ENCODE assay signal across 1 cellular context in genomic region chr4:3205995-3206394, GRCh38.
A peak's percentile ranks its signal among the peaks of the same experiment; 100 is the strongest.
TF ChIP-seq lines count a peak whose summit lies in the region.

No MANE protein-coding gene starts in this region.

TF ChIP-seq in HepG2, 621 proteins besides CTCF, POLR2A, EP300 and RAD21 (continued from another document and continues in another):
- TF ChIP-seq THRA (CRISPR knock-in tag; IDR thresholded peaks at IDR 0.05; ENCODE audit: borderline replicate concordance) = peak; percentile 64; the same call in 1 of the 2 replicates
- TF ChIP-seq HNRNPUL1 (IDR thresholded peaks at IDR 0.05; ENCODE audit: low read depth, low read length) = no peak
- no peak for TF ChIP-seq SMC3 (IDR thresholded peaks at IDR 0.05; ENCODE audit: low read length)
- TF ChIP-seq MIXL1 (CRISPR knock-in tag; IDR thresholded peaks at IDR 0.05) = peak; percentile 70; the same call in 1 of the 2 replicates
- peak; percentile 96 for TF ChIP-seq MEIS2 (CRISPR knock-in tag; IDR thresholded peaks at IDR 0.05)
- no peak for TF ChIP-seq RFXAP (CRISPR knock-in tag; IDR thresholded peaks at IDR 0.05; ENCODE audit: borderline replicate concordance)
- TF ChIP-seq ZKSCAN8 (CRISPR knock-in tag; IDR thresholded peaks at IDR 0.05; ENCODE audit: borderline replicate concordance) = no peak
- no peak for TF ChIP-seq TOPORS (CRISPR knock-in tag; IDR thresholded peaks at IDR 0.05)
- no peak for TF ChIP-seq HHEX (CRISPR knock-in tag; IDR thresholded peaks at IDR 0.05)
- no peak for TF ChIP-seq ZNF543 (CRISPR knock-in tag; IDR thresholded peaks at IDR 0.05)
- no peak for TF ChIP-seq MXD4 (CRISPR knock-in tag; IDR thresholded peaks at IDR 0.05)
- TF ChIP-seq ZSCAN29 (CRISPR knock-in tag; conservative IDR thresholded peaks at IDR 0.05) = 0 out of 2 replicates have a peak, but pooled peaks have one; percentile 57
- TF ChIP-seq PCBP1 (IDR thresholded peaks at IDR 0.05; ENCODE audit: borderline replicate concordance, low read depth, low read length) = no peak
- no peak for TF ChIP-seq GABPA (IDR thresholded peaks at IDR 0.05; ENCODE audit: low read depth, low read length)
- TF ChIP-seq GABPA (CRISPR knock-in tag; IDR thresholded peaks at IDR 0.05; ENCODE audit: low read depth) = no peak
- TF ChIP-seq, protein P1, sequence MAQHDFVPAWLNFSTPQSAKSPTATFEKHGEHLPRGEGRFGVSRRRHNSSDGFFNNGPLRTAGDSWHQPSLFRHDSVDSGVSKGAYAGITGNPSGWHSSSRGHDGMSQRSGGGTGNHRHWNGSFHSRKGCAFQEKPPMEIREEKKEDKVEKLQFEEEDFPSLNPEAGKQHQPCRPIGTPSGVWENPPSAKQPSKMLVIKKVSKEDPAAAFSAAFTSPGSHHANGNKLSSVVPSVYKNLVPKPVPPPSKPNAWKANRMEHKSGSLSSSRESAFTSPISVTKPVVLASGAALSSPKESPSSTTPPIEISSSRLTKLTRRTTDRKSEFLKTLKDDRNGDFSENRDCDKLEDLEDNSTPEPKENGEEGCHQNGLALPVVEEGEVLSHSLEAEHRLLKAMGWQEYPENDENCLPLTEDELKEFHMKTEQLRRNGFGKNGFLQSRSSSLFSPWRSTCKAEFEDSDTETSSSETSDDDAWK (CRISPR knock-in tag; IDR thresholded peaks at IDR 0.05) = no peak
- TF ChIP-seq RXRA (CRISPR knock-in tag; IDR thresholded peaks at IDR 0.05) = peak; percentile 86
- no peak; the same call in 1 of the 2 replicates for TF ChIP-seq ZNF782 (CRISPR knock-in tag; IDR thresholded peaks at IDR 0.05; ENCODE audit: borderline replicate concordance)
- TF ChIP-seq, protein P2, sequence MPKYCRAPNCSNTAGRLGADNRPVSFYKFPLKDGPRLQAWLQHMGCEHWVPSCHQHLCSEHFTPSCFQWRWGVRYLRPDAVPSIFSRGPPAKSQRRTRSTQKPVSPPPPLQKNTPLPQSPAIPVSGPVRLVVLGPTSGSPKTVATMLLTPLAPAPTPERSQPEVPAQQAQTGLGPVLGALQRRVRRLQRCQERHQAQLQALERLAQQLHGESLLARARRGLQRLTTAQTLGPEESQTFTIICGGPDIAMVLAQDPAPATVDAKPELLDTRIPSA (CRISPR knock-in tag; IDR thresholded peaks at IDR 0.05; ENCODE audit: borderline replicate concordance) = no peak
- no peak for TF ChIP-seq SMYD3 (CRISPR knock-in tag; IDR thresholded peaks at IDR 0.05)
- no peak for TF ChIP-seq HMG20A (CRISPR knock-in tag; IDR thresholded peaks at IDR 0.05; ENCODE audit: borderline replicate concordance)
- TF ChIP-seq ZNF251 (CRISPR knock-in tag; IDR thresholded peaks at IDR 0.05) = no peak
- no peak for TF ChIP-seq ZFP1 (CRISPR knock-in tag; IDR thresholded peaks at IDR 0.05)
- 0 out of 2 replicates have a peak, but pooled peaks have one; percentile 29 for TF ChIP-seq JUND (CRISPR knock-in tag; IDR thresholded peaks at IDR 0.05)
- no peak for TF ChIP-seq PLRG1 (conservative IDR thresholded peaks at IDR 0.05)
- no peak for TF ChIP-seq ZBTB1 (CRISPR knock-in tag; IDR thresholded peaks at IDR 0.05; ENCODE audit: borderline replicate concordance)
- TF ChIP-seq ZNF772 (CRISPR knock-in tag; IDR thresholded peaks at IDR 0.05) = no peak
- TF ChIP-seq, protein P3, sequence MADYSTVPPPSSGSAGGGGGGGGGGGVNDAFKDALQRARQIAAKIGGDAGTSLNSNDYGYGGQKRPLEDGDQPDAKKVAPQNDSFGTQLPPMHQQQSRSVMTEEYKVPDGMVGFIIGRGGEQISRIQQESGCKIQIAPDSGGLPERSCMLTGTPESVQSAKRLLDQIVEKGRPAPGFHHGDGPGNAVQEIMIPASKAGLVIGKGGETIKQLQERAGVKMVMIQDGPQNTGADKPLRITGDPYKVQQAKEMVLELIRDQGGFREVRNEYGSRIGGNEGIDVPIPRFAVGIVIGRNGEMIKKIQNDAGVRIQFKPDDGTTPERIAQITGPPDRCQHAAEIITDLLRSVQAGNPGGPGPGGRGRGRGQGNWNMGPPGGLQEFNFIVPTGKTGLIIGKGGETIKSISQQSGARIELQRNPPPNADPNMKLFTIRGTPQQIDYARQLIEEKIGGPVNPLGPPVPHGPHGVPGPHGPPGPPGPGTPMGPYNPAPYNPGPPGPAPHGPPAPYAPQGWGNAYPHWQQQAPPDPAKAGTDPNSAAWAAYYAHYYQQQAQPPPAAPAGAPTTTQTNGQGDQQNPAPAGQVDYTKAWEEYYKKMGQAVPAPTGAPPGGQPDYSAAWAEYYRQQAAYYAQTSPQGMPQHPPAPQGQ (CRISPR knock-in tag; IDR thresholded peaks at IDR 0.05; ENCODE audit: borderline replicate concordance) = no peak
- TF ChIP-seq ZNF205 (CRISPR knock-in tag; IDR thresholded peaks at IDR 0.05) = 0 out of 2 replicates have a peak, but pooled peaks have one; percentile 39
- 0 out of 2 replicates have a peak, but pooled peaks have one; percentile 27 for TF ChIP-seq ZBTB43 (CRISPR knock-in tag; conservative IDR thresholded peaks at IDR 0.05)
- TF ChIP-seq ZNF850 (CRISPR knock-in tag; conservative IDR thresholded peaks at IDR 0.05) = no peak
- TF ChIP-seq ATF7 (IDR thresholded peaks at IDR 0.05) = no peak
- no peak for TF ChIP-seq ATF7 (CRISPR knock-in tag; IDR thresholded peaks at IDR 0.05)
- TF ChIP-seq PHB2 (IDR thresholded peaks at IDR 0.05; ENCODE audit: partially characterized antibody) = no peak
- TF ChIP-seq ZNF567 (CRISPR knock-in tag; IDR thresholded peaks at IDR 0.05; ENCODE audit: borderline replicate concordance) = no peak
- TF ChIP-seq ZNF280B (CRISPR knock-in tag; IDR thresholded peaks at IDR 0.05; ENCODE audit: borderline replicate concordance) = peak; percentile 37; the same call in 1 of the 2 replicates
- peak; percentile 18; the same call in 1 of the 2 replicates for TF ChIP-seq SP5 (CRISPR knock-in tag; IDR thresholded peaks at IDR 0.05; ENCODE audit: borderline replicate concordance, low read depth)
- no peak for TF ChIP-seq PTBP1 (IDR thresholded peaks at IDR 0.05; ENCODE audit: low read depth, low read length, poor library complexity, severe bottlenecking)
- TF ChIP-seq ATM (IDR thresholded peaks at IDR 0.05; ENCODE audit: borderline replicate concordance) = no peak
- 0 out of 2 replicates have a peak, but pooled peaks have one; percentile 39 for TF ChIP-seq ELF3 (CRISPR knock-in tag; IDR thresholded peaks at IDR 0.05)
- TF ChIP-seq, protein P4, sequence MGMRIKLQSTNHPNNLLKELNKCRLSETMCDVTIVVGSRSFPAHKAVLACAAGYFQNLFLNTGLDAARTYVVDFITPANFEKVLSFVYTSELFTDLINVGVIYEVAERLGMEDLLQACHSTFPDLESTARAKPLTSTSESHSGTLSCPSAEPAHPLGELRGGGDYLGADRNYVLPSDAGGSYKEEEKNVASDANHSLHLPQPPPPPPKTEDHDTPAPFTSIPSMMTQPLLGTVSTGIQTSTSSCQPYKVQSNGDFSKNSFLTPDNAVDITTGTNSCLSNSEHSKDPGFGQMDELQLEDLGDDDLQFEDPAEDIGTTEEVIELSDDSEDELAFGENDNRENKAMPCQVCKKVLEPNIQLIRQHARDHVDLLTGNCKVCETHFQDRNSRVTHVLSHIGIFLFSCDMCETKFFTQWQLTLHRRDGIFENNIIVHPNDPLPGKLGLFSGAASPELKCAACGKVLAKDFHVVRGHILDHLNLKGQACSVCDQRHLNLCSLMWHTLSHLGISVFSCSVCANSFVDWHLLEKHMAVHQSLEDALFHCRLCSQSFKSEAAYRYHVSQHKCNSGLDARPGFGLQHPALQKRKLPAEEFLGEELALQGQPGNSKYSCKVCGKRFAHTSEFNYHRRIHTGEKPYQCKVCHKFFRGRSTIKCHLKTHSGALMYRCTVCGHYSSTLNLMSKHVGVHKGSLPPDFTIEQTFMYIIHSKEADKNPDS (CRISPR knock-in tag; IDR thresholded peaks at IDR 0.05) = no peak
- peak; percentile 71 for TF ChIP-seq PATZ1 (CRISPR knock-in tag; IDR thresholded peaks at IDR 0.05)
- TF ChIP-seq ZNF343 (CRISPR knock-in tag; IDR thresholded peaks at IDR 0.05) = 0 out of 2 replicates have a peak, but pooled peaks have one; percentile 45
- no peak for TF ChIP-seq ZNF17 (CRISPR knock-in tag; IDR thresholded peaks at IDR 0.05)
- peak; percentile 82 for TF ChIP-seq ZNF264 (CRISPR knock-in tag; IDR thresholded peaks at IDR 0.05)
- TF ChIP-seq ZNF207 (IDR thresholded peaks at IDR 0.05; ENCODE audit: borderline replicate concordance) = no peak
- TF ChIP-seq ZSCAN20 (CRISPR knock-in tag; IDR thresholded peaks at IDR 0.05; ENCODE audit: borderline replicate concordance) = no peak
- TF ChIP-seq ZNF629 (CRISPR knock-in tag; conservative IDR thresholded peaks at IDR 0.05) = 0 out of 2 replicates have a peak, but pooled peaks have one; percentile 38
- TF ChIP-seq, protein P5, sequence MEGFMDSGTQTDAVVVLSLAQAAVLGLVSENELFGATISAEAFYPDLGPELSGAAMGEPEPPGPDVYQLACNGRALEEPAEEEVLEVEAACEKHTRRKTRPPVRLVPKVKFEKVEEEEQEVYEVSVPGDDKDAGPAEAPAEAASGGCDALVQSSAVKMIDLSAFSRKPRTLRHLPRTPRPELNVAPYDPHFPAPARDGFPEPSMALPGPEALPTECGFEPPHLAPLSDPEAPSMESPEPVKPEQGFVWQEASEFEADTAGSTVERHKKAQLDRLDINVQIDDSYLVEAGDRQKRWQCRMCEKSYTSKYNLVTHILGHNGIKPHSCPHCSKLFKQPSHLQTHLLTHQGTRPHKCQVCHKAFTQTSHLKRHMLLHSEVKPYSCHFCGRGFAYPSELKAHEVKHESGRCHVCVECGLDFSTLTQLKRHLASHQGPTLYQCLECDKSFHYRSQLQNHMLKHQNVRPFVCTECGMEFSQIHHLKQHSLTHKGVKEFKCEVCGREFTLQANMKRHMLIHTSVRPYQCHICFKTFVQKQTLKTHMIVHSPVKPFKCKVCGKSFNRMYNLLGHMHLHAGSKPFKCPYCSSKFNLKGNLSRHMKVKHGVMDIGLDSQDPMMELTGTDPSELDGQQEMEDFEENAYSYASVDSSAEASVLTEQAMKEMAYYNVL (CRISPR knock-in tag; IDR thresholded peaks at IDR 0.05; ENCODE audit: borderline replicate concordance) = peak; percentile 71; the same call in 1 of the 2 replicates
- TF ChIP-seq ASH2L (IDR thresholded peaks at IDR 0.05; ENCODE audit: insufficient read length, low read depth, low read length) = peak; percentile 29
- no peak for TF ChIP-seq ZNF414 (CRISPR knock-in tag; IDR thresholded peaks at IDR 0.05)
- TF ChIP-seq ZBTB7A (CRISPR knock-in tag; IDR thresholded peaks at IDR 0.05) = peak; percentile 51; the same call in 1 of the 2 replicates
- TF ChIP-seq MEF2D (CRISPR knock-in tag; IDR thresholded peaks at IDR 0.05) = 0 out of 2 replicates have a peak, but pooled peaks have one; percentile 61
- TF ChIP-seq ZNF572 (CRISPR knock-in tag; IDR thresholded peaks at IDR 0.05) = no peak
- TF ChIP-seq TCF7 (IDR thresholded peaks at IDR 0.05; ENCODE audit: low read depth) = peak; percentile 64
- peak; percentile 89 for TF ChIP-seq HOXA3 (CRISPR knock-in tag; IDR thresholded peaks at IDR 0.05)
- TF ChIP-seq ZNF33A (CRISPR knock-in tag; IDR thresholded peaks at IDR 0.05; ENCODE audit: borderline replicate concordance) = no peak
- no peak for TF ChIP-seq SNRNP70 (IDR thresholded peaks at IDR 0.05; ENCODE audit: low read depth, low read length)
- TF ChIP-seq NBN (conservative IDR thresholded peaks at IDR 0.05) = no peak
- TF ChIP-seq KLF6 (CRISPR knock-in tag; IDR thresholded peaks at IDR 0.05) = no peak
- TF ChIP-seq SETDB1 (CRISPR knock-in tag; IDR thresholded peaks at IDR 0.05; ENCODE audit: borderline replicate concordance) = no peak
